ENCODE assay signal across 17 cellular contexts in genomic region chr16:69616082-69616481, GRCh38. TPM values are rescaled to one million over a fixed set of nuclear protein-coding genes. Genes with fewer than 3 reads are reported as not detected.
DNase-seq lines count a peak whose midpoint lies in the region; ATAC-seq and TF ChIP-seq lines count a peak whose summit lies in the region.
"Had no signal": no experiment of that assay in that cellular context is flagged by ENCODE, and none has a peak within 500 bp of the region (broad histone marks: within the 10 kb centered on the region; RNA-seq: fewer than 3 reads in every experiment).

No MANE protein-coding gene starts in this region.

- H3K27me3 ChIP-seq in iPS-20b (ENCODE audit: insufficient read depth, low read length): no peaks in the 10 kb centered on the region
- H3K27me3 ChIP-seq in gastrocnemius medialis: no peaks in the 10 kb centered on the region
- H3K27me3 ChIP-seq: BLaER1 had no signal

- H3K4me3 Mint-ChIP-seq in T-helper 17 cell (peak overlapping the region; percentile 47), type B pancreatic cell (no peak overlapping the region)

- H3K4me1 Mint-ChIP-seq in T-helper 17 cell (peaks cover 32% of the 10 kb centered on the region), type B pancreatic cell (ENCODE audit: unreplicated experiment) (peaks cover 33% of the 10 kb centered on the region)

- no peak for ATAC-seq in activated naive CD4-positive, alpha-beta T cell treated with anti-CD3 and anti-CD28 coated beads, Interleukin-2, amount 50 U/mL, for 72 hours
- ATAC-seq in T-helper 17 cell (no peak), gastrocnemius medialis (peak in 1 of 2 donors; percentile 54)
- ATAC-seq: GM12878 had no signal

- no peak for DNase-seq in activated naive CD4-positive, alpha-beta T cell treated with anti-CD3 and anti-CD28 coated beads, Interleukin-2, amount 50 U/mL, for 72 hours (ENCODE audit: low spot score in 2 of 2)
- no peak for DNase-seq in activated naive CD4-positive, alpha-beta T cell treated with anti-CD3 and anti-CD28 coated beads, Interleukin-2, amount 50 U/mL, for 16 hours
- no peak for DNase-seq in T-helper 17 cell
- DNase-seq in gastrocnemius medialis: peak in 1 of 2 donors; percentile 52
- DNase-seq in COR-L47 (lab: John Stamatoyannopoulos, UW): no peak
- no peak for DNase-seq in NCI-H524 (lab: John Stamatoyannopoulos, UW)
- DNase-seq in type B pancreatic cell (ENCODE audit: extremely low spot score, unreplicated experiment): no peak
- DNase-seq: 8988T, DMS53, NCI-H1048, NCI-H146, NCI-H2107, NCI-H226, NCI-H69 had no signal

- no peak for TF ChIP-seq POLR2A in gastrocnemius medialis (IDR thresholded peaks at IDR 0.05)

- no peak overlapping the region for H3K27ac ChIP-seq in iPS-20b (ENCODE audit: low read length)
- peak overlapping the region; percentile 68 to 91 (median 84) for H3K27ac ChIP-seq in gastrocnemius medialis
- H3K27ac ChIP-seq: BLaER1 had no signal

- intact Hi-C loops in gastrocnemius medialis (cut with DNase I; ENCODE audit: low total_unique reads): loop anchor here (5.0 kb wide), 1 partner anchor 219 kb away; no protein-coding TSS in a partner anchor

- no peak for TF ChIP-seq CTCF in gastrocnemius medialis (IDR thresholded peaks at IDR 0.05 in 4 of 5, conservative IDR thresholded peaks at IDR 0.05 in 1 of 5)
- no peak for TF ChIP-seq CTCF in type B pancreatic cell (conservative IDR thresholded peaks at IDR 0.05)

- H3K4me3 ChIP-seq in iPS-20b (ENCODE audit: low read length) (no peak overlapping the region), gastrocnemius medialis (no peak overlapping the region)
- H3K4me3 ChIP-seq: BLaER1, GM12878 had no signal

- in situ Hi-C loops in gastrocnemius medialis (cut with MboI; ENCODE audit: low sequenced_read_pairs in 4 of 4): no loop called here

- H3K36me3 Mint-ChIP-seq in activated naive CD4-positive, alpha-beta T cell treated with anti-CD3 and anti-CD28 coated beads, Interleukin-2, amount 50 U/mL, for 72 hours: peaks cover 0 to 5% of the 10 kb centered on the region in 2 donors
- H3K36me3 Mint-ChIP-seq in T-helper 17 cell (ENCODE audit: low read depth): peaks cover 4% of the 10 kb centered on the region
- peaks cover 16% of the 10 kb centered on the region for H3K36me3 Mint-ChIP-seq in type B pancreatic cell

- H3K9me3 ChIP-seq in T-helper 17 cell (ENCODE audit: control insufficient read depth, low read length, poor library complexity, severe bottlenecking) (no peaks in the 10 kb centered on the region), iPS-20b (ENCODE audit: insufficient read depth, low read depth, low read length) (no peaks in the 10 kb centered on the region), gastrocnemius medialis (no peaks in the 10 kb centered on the region)
- H3K9me3 ChIP-seq: BLaER1 had no signal

- H3K9ac ChIP-seq in iPS-20b (ENCODE audit: low read depth, low read length): 0 out of 2 replicates have a peak overlapping the region, but pooled peaks have one; percentile 3
- H3K9ac ChIP-seq: BLaER1 had no signal

- no peaks in the 10 kb centered on the region for H3K9me3 Mint-ChIP-seq in activated naive CD4-positive, alpha-beta T cell treated with anti-CD3 and anti-CD28 coated beads, Interleukin-2, amount 50 U/mL, for 72 hours
- H3K9me3 Mint-ChIP-seq in type B pancreatic cell: no peaks in the 10 kb centered on the region

- 0 out of 2 replicates have a peak, but pooled peaks cover 5% of the 10 kb centered on the region for H3K4me1 ChIP-seq in iPS-20b (ENCODE audit: insufficient read depth, low read length)
- H3K4me1 ChIP-seq in gastrocnemius medialis: peaks cover 76 to 88% of the 10 kb centered on the region in 2 donors

- H3K27me3 Mint-ChIP-seq in T-helper 17 cell (no peaks in the 10 kb centered on the region), type B pancreatic cell (no peaks in the 10 kb centered on the region)

- peak overlapping the region; percentile 8 to 38 for H3K27ac Mint-ChIP-seq in activated naive CD4-positive, alpha-beta T cell treated with anti-CD3 and anti-CD28 coated beads, Interleukin-2, amount 50 U/mL, for 72 hours
- peak overlapping the region; percentile 79 for H3K27ac Mint-ChIP-seq in T-helper 17 cell
- H3K27ac Mint-ChIP-seq in type B pancreatic cell: no peak overlapping the region

- no peaks in the 10 kb centered on the region; the same call in 1 of the 2 replicates for H3K36me3 ChIP-seq in iPS-20b (ENCODE audit: insufficient read depth, low read depth, low read length)
- no peaks in the 10 kb centered on the region for H3K36me3 ChIP-seq in gastrocnemius medialis

RNA-seq across cellular contexts. Expression of gene NFAT5, which starts 50.3 kb away (rescaled TPM):
- 10 to 100 TPM; 37.6 to 75.5 TPM for total RNA-seq in activated naive CD4-positive, alpha-beta T cell treated with anti-CD3 and anti-CD28 coated beads, Interleukin-2, amount 50 U/mL, for 72 hours
- 10 to 100 TPM; 35.6 to 43.3 TPM for total RNA-seq in T-helper 17 cell
- total RNA-seq in gastrocnemius medialis: 10 to 100 TPM; 14.4 to 34.2 (median 18.4) TPM
- total RNA-seq in type B pancreatic cell (ENCODE audit: low replicate concordance): 25.0 and 30.1 TPM in 2 replicates
